11 cellular contexts compared by ENCODE assay signal in the genomic region with DNA sequence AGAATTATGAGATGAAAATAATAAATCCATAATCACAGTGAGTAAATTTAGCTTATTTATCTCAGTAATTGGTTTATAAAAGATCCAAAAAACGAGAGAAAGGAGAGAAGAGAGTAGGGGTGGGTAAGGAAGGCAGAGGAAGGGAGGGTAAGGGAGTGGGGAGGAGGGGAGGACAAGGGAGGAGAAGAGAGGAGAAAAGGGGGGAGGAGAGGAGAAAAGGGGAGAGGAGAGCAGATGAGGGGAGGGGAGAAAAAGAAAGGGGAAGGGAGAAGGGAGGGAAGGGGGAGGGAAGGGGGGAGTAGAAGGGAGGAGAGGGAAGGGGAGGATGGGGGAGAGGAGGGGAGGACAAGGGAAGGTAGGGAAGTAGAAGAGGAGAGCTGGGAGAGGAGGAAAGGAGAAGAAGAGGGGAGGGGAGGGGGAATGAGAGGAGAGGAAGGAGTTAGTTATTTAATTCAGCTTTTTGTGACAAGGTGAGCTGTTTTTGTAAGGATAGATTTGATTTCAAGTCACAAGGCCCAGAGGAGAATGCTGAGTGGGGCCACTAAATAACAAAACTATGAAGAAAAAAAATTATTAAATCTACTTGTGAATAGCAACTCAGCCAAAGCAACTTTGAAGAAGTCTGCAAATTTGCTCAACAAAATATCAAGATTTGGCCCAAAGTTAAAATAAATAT.
"Had no signal": no experiment of that assay in that cellular context is flagged by ENCODE, and none has a peak within 500 bp of the region (broad histone marks: within the 10 kb centered on the region; RNA-seq: fewer than 3 reads in every experiment).

No MANE protein-coding gene starts in this region.

- H3K4me3 Mint-ChIP-seq: GM23338, H9, HFFc6 had no signal

- FAIRE-seq: H1, H54 had no signal

- H3K36me3 ChIP-seq: HAP-1 had no signal

- ATAC-seq: GM23338, HCT116 had no signal

- DNase-seq: GM23248, GOT3, H7, H9, HCEC 1CT, HFFc6 had no signal

- H3K4me1 Mint-ChIP-seq: GM23338, H9 had no signal

- H3K27ac ChIP-seq: GM23248 had no signal

- H2AFZ ChIP-seq: GM23248, GM23338 had no signal

- H3K27ac Mint-ChIP-seq: GM23338, H9, HFFc6 had no signal

- H3K4me2 ChIP-seq: GM23338 had no signal

- H3K4me1 ChIP-seq: HAP-1 had no signal

- H3K9ac ChIP-seq: GM23248 had no signal

- H3K9me3 ChIP-seq: HAP-1 had no signal

- H3K4me3 ChIP-seq: GM23248, GM23338, HAP-1 had no signal
